In the genomic region with DNA sequence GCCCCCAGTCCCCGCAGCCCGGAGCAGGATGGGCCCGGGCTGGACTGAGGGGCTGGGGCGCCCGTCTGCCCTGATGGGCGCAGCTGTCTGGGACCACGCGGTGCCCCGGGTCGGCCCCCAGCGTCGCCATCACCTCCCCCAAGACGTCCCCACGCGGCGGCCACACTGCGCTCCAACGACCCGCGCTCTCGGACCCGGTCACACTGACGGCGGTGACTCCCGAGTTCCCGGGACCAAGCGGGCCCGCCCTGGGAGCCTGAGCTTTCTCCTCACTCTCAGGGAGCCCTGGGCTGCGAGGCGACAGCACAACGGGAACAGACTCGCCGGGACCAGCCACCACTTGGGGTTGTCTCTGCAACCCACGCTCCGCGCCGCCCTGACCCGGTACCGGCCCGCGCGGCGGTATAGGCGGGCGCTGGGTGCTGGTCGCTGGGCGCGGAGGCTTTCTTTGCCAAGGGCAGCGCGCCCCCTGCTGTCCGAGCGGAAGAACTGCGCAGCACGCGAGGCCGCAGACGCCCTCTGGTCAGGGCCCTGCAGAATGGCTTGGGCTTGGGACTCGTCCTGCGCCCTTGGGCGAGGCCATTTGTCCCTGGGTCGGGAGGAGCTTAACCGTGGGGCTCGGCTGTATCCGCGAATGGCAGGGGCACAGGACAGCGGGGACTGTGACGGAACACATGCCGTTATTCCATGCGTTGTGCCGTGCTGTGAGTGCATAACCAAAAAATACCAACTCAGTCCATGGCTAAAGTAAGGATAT, we compare ENCODE assay signal across 1 cellular context.
TF ChIP-seq lines count a peak whose summit lies in the region.

No MANE protein-coding gene starts in this region.

TF ChIP-seq in HepG2, 621 proteins besides CTCF, POLR2A, EP300 and RAD21 (continued from another document and continues in another):
- TF ChIP-seq, protein P1, sequence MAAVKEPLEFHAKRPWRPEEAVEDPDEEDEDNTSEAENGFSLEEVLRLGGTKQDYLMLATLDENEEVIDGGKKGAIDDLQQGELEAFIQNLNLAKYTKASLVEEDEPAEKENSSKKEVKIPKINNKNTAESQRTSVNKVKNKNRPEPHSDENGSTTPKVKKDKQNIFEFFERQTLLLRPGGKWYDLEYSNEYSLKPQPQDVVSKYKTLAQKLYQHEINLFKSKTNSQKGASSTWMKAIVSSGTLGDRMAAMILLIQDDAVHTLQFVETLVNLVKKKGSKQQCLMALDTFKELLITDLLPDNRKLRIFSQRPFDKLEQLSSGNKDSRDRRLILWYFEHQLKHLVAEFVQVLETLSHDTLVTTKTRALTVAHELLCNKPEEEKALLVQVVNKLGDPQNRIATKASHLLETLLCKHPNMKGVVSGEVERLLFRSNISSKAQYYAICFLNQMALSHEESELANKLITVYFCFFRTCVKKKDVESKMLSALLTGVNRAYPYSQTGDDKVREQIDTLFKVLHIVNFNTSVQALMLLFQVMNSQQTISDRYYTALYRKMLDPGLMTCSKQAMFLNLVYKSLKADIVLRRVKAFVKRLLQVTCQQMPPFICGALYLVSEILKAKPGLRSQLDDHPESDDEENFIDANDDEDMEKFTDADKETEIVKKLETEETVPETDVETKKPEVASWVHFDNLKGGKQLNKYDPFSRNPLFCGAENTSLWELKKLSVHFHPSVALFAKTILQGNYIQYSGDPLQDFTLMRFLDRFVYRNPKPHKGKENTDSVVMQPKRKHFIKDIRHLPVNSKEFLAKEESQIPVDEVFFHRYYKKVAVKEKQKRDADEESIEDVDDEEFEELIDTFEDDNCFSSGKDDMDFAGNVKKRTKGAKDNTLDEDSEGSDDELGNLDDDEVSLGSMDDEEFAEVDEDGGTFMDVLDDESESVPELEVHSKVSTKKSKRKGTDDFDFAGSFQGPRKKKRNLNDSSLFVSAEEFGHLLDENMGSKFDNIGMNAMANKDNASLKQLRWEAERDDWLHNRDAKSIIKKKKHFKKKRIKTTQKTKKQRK (IDR thresholded peaks at IDR 0.05; ENCODE audit: low read length): no peak
- TF ChIP-seq ZSCAN29 (CRISPR knock-in tag; conservative IDR thresholded peaks at IDR 0.05): peak; percentile 92
- TF ChIP-seq ZNF784 (CRISPR knock-in tag; IDR thresholded peaks at IDR 0.05; ENCODE audit: borderline replicate concordance): peak; percentile 57; the same call in 1 of the 2 replicates
- peak; percentile 59 for TF ChIP-seq HNRNPLL (IDR thresholded peaks at IDR 0.05; ENCODE audit: low read depth, low read length, poor library complexity, severe bottlenecking)
- TF ChIP-seq, protein P2, sequence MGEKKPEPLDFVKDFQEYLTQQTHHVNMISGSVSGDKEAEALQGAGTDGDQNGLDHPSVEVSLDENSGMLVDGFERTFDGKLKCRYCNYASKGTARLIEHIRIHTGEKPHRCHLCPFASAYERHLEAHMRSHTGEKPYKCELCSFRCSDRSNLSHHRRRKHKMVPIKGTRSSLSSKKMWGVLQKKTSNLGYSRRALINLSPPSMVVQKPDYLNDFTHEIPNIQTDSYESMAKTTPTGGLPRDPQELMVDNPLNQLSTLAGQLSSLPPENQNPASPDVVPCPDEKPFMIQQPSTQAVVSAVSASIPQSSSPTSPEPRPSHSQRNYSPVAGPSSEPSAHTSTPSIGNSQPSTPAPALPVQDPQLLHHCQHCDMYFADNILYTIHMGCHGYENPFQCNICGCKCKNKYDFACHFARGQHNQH (CRISPR knock-in tag; IDR thresholded peaks at IDR 0.05): peak; percentile 81
- TF ChIP-seq ZNF136 (CRISPR knock-in tag; IDR thresholded peaks at IDR 0.05; ENCODE audit: low read depth): 0 out of 2 replicates have a peak, but pooled peaks have one; percentile 71
- TF ChIP-seq HOXD1 (CRISPR knock-in tag; IDR thresholded peaks at IDR 0.05): no peak; the same call in 1 of the 2 replicates
- TF ChIP-seq TFDP2 (CRISPR knock-in tag; IDR thresholded peaks at IDR 0.05): no peak
- TF ChIP-seq JUN (CRISPR knock-in tag; IDR thresholded peaks at IDR 0.05): no peak
- TF ChIP-seq ZNF780A (CRISPR knock-in tag; IDR thresholded peaks at IDR 0.05): no peak; the same call in 1 of the 2 replicates
- TF ChIP-seq SP1 (IDR thresholded peaks at IDR 0.05): no peak
- peak; percentile 24; the same call in 1 of the 2 replicates for TF ChIP-seq SP1 (CRISPR knock-in tag; IDR thresholded peaks at IDR 0.05)
- TF ChIP-seq, protein P3, sequence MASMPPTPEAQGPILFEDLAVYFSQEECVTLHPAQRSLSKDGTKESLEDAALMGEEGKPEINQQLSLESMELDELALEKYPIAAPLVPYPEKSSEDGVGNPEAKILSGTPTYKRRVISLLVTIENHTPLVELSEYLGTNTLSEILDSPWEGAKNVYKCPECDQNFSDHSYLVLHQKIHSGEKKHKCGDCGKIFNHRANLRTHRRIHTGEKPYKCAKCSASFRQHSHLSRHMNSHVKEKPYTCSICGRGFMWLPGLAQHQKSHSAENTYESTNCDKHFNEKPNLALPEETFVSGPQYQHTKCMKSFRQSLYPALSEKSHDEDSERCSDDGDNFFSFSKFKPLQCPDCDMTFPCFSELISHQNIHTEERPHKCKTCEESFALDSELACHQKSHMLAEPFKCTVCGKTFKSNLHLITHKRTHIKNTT (CRISPR knock-in tag; IDR thresholded peaks at IDR 0.05): no peak
- peak; percentile 76; the same call in 1 of the 2 replicates for TF ChIP-seq TOPORS (CRISPR knock-in tag; IDR thresholded peaks at IDR 0.05)
- 0 out of 2 replicates have a peak, but pooled peaks have one; percentile 63 for TF ChIP-seq ATF5 (CRISPR knock-in tag; IDR thresholded peaks at IDR 0.05; ENCODE audit: low read depth)
- no peak for TF ChIP-seq ZNF20 (CRISPR knock-in tag; IDR thresholded peaks at IDR 0.05)
- 0 out of 2 replicates have a peak, but pooled peaks have one; percentile 43 for TF ChIP-seq KAT7 (CRISPR knock-in tag; IDR thresholded peaks at IDR 0.05; ENCODE audit: borderline replicate concordance)
- TF ChIP-seq, protein P4, sequence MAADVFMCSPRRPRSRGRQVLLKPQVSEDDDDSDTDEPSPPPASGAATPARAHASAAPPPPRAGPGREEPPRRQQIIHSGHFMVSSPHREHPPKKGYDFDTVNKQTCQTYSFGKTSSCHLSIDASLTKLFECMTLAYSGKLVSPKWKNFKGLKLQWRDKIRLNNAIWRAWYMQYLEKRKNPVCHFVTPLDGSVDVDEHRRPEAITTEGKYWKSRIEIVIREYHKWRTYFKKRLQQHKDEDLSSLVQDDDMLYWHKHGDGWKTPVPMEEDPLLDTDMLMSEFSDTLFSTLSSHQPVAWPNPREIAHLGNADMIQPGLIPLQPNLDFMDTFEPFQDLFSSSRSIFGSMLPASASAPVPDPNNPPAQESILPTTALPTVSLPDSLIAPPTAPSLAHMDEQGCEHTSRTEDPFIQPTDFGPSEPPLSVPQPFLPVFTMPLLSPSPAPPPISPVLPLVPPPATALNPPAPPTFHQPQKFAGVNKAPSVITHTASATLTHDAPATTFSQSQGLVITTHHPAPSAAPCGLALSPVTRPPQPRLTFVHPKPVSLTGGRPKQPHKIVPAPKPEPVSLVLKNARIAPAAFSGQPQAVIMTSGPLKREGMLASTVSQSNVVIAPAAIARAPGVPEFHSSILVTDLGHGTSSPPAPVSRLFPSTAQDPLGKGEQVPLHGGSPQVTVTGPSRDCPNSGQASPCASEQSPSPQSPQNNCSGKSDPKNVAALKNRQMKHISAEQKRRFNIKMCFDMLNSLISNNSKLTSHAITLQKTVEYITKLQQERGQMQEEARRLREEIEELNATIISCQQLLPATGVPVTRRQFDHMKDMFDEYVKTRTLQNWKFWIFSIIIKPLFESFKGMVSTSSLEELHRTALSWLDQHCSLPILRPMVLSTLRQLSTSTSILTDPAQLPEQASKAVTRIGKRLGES (CRISPR knock-in tag; IDR thresholded peaks at IDR 0.05; ENCODE audit: borderline replicate concordance): no peak
- TF ChIP-seq ATAD3A (CRISPR knock-in tag; IDR thresholded peaks at IDR 0.05): no peak
- TF ChIP-seq ZNF274 (CRISPR knock-in tag; IDR thresholded peaks at IDR 0.05): peak; percentile 94
- no peak for TF ChIP-seq ZBTB10 (CRISPR knock-in tag; IDR thresholded peaks at IDR 0.05; ENCODE audit: borderline replicate concordance)
- TF ChIP-seq, protein P5, sequence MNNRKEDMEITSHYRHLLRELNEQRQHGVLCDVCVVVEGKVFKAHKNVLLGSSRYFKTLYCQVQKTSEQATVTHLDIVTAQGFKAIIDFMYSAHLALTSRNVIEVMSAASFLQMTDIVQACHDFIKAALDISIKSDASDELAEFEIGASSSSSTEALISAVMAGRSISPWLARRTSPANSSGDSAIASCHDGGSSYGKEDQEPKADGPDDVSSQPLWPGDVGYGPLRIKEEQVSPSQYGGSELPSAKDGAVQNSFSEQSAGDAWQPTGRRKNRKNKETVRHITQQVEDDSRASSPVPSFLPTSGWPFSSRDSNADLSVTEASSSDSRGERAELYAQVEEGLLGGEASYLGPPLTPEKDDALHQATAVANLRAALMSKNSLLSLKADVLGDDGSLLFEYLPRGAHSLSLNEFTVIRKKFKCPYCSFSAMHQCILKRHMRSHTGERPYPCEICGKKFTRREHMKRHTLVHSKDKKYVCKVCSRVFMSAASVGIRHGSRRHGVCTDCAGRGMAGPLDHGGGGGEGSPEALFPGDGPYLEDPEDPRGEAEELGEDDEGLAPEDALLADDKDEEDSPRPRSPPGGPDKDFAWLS (CRISPR knock-in tag; IDR thresholded peaks at IDR 0.05; ENCODE audit: borderline replicate concordance): peak; percentile 41; the same call in 1 of the 2 replicates
- no peak for TF ChIP-seq ATF1 (CRISPR knock-in tag; IDR thresholded peaks at IDR 0.05)
- TF ChIP-seq IRF2 (CRISPR knock-in tag; IDR thresholded peaks at IDR 0.05): peak; percentile 86; the same call in 1 of the 2 replicates
- peak; percentile 49; the same call in 1 of the 2 replicates for TF ChIP-seq ZMAT3 (CRISPR knock-in tag; conservative IDR thresholded peaks at IDR 0.05)
- TF ChIP-seq, protein P6, sequence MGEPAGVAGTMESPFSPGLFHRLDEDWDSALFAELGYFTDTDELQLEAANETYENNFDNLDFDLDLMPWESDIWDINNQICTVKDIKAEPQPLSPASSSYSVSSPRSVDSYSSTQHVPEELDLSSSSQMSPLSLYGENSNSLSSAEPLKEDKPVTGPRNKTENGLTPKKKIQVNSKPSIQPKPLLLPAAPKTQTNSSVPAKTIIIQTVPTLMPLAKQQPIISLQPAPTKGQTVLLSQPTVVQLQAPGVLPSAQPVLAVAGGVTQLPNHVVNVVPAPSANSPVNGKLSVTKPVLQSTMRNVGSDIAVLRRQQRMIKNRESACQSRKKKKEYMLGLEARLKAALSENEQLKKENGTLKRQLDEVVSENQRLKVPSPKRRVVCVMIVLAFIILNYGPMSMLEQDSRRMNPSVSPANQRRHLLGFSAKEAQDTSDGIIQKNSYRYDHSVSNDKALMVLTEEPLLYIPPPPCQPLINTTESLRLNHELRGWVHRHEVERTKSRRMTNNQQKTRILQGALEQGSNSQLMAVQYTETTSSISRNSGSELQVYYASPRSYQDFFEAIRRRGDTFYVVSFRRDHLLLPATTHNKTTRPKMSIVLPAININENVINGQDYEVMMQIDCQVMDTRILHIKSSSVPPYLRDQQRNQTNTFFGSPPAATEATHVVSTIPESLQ (CRISPR knock-in tag; conservative IDR thresholded peaks at IDR 0.05): no peak
- TF ChIP-seq, protein P7, sequence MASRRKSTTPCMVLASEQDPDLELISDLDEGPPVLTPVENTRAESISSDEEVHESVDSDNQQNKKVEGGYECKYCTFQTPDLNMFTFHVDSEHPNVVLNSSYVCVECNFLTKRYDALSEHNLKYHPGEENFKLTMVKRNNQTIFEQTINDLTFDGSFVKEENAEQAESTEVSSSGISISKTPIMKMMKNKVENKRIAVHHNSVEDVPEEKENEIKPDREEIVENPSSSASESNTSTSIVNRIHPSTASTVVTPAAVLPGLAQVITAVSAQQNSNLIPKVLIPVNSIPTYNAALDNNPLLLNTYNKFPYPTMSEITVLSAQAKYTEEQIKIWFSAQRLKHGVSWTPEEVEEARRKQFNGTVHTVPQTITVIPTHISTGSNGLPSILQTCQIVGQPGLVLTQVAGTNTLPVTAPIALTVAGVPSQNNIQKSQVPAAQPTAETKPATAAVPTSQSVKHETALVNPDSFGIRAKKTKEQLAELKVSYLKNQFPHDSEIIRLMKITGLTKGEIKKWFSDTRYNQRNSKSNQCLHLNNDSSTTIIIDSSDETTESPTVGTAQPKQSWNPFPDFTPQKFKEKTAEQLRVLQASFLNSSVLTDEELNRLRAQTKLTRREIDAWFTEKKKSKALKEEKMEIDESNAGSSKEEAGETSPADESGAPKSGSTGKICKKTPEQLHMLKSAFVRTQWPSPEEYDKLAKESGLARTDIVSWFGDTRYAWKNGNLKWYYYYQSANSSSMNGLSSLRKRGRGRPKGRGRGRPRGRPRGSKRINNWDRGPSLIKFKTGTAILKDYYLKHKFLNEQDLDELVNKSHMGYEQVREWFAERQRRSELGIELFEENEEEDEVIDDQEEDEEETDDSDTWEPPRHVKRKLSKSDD (CRISPR knock-in tag; IDR thresholded peaks at IDR 0.05; ENCODE audit: low read depth): no peak
- TF ChIP-seq TBP (CRISPR knock-in tag; IDR thresholded peaks at IDR 0.05): no peak
- no peak for TF ChIP-seq ZNF354B (CRISPR knock-in tag; IDR thresholded peaks at IDR 0.05)
